ENCODE assay signal across 8 cellular contexts in the genomic region with DNA sequence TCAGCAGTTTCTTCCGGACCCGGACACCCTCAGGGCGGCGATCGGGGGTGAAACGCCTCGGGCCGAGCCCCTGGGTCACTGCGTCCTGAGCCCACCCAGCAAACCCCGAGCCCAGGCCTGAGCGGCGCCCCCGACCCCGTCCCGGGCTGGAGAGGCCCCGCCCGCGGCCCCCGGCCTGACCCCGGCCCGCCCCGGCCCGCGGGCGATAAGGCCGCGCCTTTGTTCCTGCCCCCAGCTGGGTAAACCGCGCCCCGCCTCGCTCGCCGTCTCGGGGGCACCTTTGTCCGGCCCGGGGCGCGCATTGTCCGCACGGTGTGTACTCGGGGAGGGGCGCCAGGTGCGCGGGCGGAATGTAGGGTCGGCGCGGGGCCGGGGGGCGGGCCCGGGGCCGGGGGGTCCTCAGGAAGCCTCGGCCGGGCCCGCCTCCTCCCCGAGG. TPM values are rescaled to one million over a fixed set of nuclear protein-coding genes. Genes with fewer than 3 reads are reported as not detected.
DNase-seq lines count a peak whose midpoint lies in the region; ATAC-seq and TF ChIP-seq lines count a peak whose summit lies in the region.

No MANE protein-coding gene starts in this region.

- peak; percentile 67 for ATAC-seq in mucosa of descending colon

- H3K4me2 ChIP-seq in BLaER1 (peak overlapping the region; percentile 43; the same call in 1 of the 2 replicates), mammary epithelial cell (ENCODE audit: insufficient read depth, low read depth, low read length) (peak overlapping the region; percentile 75)

- H3K79me2 ChIP-seq in mammary epithelial cell (ENCODE audit: insufficient read depth, low read length), result no peaks in the 10 kb centered on the region

- H3K9me3 ChIP-seq in BLaER1, result peaks cover 42% of the 10 kb centered on the region
- H3K9me3 ChIP-seq in mammary epithelial cell (replicated peaks; ENCODE audit: insufficient read depth, low read length), result no peaks in the 10 kb centered on the region
- H3K9me3 ChIP-seq in mucosa of descending colon, result no peaks in the 10 kb centered on the region

- no TSS peak for BruUV-seq in mammary epithelial cell (replicated peaks; lab: Mats Ljungman, UMichigan)

- CTCF ChIA-PET in mammary epithelial cell (lab: Charles Lee; ENCODE audit: low non-redundant PET), result no interaction called here

- peaks cover 51% of the 10 kb centered on the region for H4K20me1 ChIP-seq in BLaER1
- H4K20me1 ChIP-seq in mammary epithelial cell (ENCODE audit: insufficient read depth, low read length), result no peaks in the 10 kb centered on the region

- DNase-seq in H7 (peak; percentile 91), mammary epithelial cell (no peak), mucosa of descending colon (peak in 2 of 3 donors; percentile 59 to 76), mesenteric fat pad (ENCODE audit: low spot score) (no peak), SW480 (ENCODE audit: low spot score) (no peak)
- no peak for DNase-seq in effector CD8-positive, alpha-beta T cell (lab: John Stamatoyannopoulos, UW)
- no peak for DNase-seq in stimulated activated naive CD4-positive, alpha-beta T cell (lab: John Stamatoyannopoulos, UW)

- H3K9ac ChIP-seq in BLaER1, result no peak overlapping the region
- no peak overlapping the region for H3K9ac ChIP-seq in mammary epithelial cell (ENCODE audit: insufficient read depth, low read length)

- in situ Hi-C loops in mammary epithelial cell (cut with MboI; ENCODE audit: low sequenced_read_pairs in 2 of 2), result no loop called here

- H2AFZ ChIP-seq in mammary epithelial cell (ENCODE audit: low read depth, low read length), result peak overlapping the region; percentile 74

- no CpG with 5 or more reads among the region's 56 CpGs for WGBS in mammary epithelial cell (ENCODE audit: low coverage, missing lambda C conversion rate)

- H3K27me3 ChIP-seq in BLaER1 (peaks cover 97% of the 10 kb centered on the region), H7 (ENCODE audit: control insufficient read depth, insufficient read depth, low read length) (peaks cover 82% of the 10 kb centered on the region), mammary epithelial cell (ENCODE audit: insufficient read depth, low read length) (peaks cover 2% of the 10 kb centered on the region)

- dilution Hi-C loops in mammary epithelial cell (cut with HindIII; ENCODE audit: low sequenced_read_pairs), result loop anchor here (5.0 kb wide), 2 partner anchors 42 to 78 kb away; no protein-coding TSS in a partner anchor

- H3K27ac ChIP-seq in BLaER1 (no peak overlapping the region), mammary epithelial cell (ENCODE audit: insufficient read depth, low read depth, low read length) (no peak overlapping the region)

- H3K36me3 ChIP-seq in BLaER1 (no peaks in the 10 kb centered on the region), H7 (replicated peaks; ENCODE audit: control insufficient read depth, insufficient read depth, low read length) (no peaks in the 10 kb centered on the region), mammary epithelial cell (ENCODE audit: insufficient read depth, low read length) (no peaks in the 10 kb centered on the region), mucosa of descending colon (ENCODE audit: low read depth) (no peaks in the 10 kb centered on the region)

- H3K4me3 ChIP-seq in BLaER1 (peak overlapping the region; percentile 36; the same call in 1 of the 2 replicates), H7 (ENCODE audit: insufficient read depth, low read depth, low read length) (peak overlapping the region; percentile 21; the same call in 1 of the 2 replicates), mammary epithelial cell (replicated peaks in 1 of 3; ENCODE audit: insufficient read depth in 1 of 3, low read depth in 2 of 3, low read length in 3 of 3) (peak overlapping the region; percentile 21 to 61 (median 50)), mucosa of descending colon (peak overlapping the region; percentile 20)

- H3K4me1 ChIP-seq in BLaER1 (no peaks in the 10 kb centered on the region), mammary epithelial cell (ENCODE audit: insufficient read depth, low read length) (peaks cover 9% of the 10 kb centered on the region), mucosa of descending colon (ENCODE audit: low read depth) (peaks cover 22% of the 10 kb centered on the region)

- intact Hi-C loops in mammary epithelial cell (cut with micrococcal nuclease) (no loop called here), mucosa of descending colon (cut with DNase I, micrococcal nuclease) (no loop called here)

- TF ChIP-seq CTCF in mammary epithelial cell (conservative IDR thresholded peaks at IDR 0.05 in 1 of 2, IDR thresholded peaks at IDR 0.05 in 1 of 2; ENCODE audit: extremely low read depth in 1 of 2, insufficient read depth in 1 of 2, low read depth in 1 of 2, low read length in 2 of 2), result no peak
- TF ChIP-seq CTCF in mucosa of descending colon (IDR thresholded peaks at IDR 0.05), result no peak

RNA-seq across cellular contexts. Expression of a gene that starts 10.8 kb away (rescaled TPM):
- total RNA-seq in H7 (2014; rRNA removed; shearing (Covaris generic)), result 0.37 and 1.2 TPM in 2 replicates
- 1 to 10 TPM in 1 of 2 donors, under 1 TPM in 1; 0.50 to 5.1 TPM for total RNA-seq in mammary epithelial cell
- polyA plus RNA-seq in mammary epithelial cell, result 0.10 TPM
- polyA minus RNA-seq in mammary epithelial cell, result 1.3 TPM
- total RNA-seq in mucosa of descending colon, result 10 to 100 TPM in 2 of 3 donors, 1 to 10 TPM in 1; 9.7 to 24.9 (median 24.0) TPM
- not detected for total RNA-seq in mesenteric fat pad

RNA-seq across cellular contexts. Expression of a gene that starts 50.1 kb away (rescaled TPM):
- total RNA-seq in H7 (2014; rRNA removed; shearing (Covaris generic)), result 12.7 and 25.1 TPM in 2 replicates
- 10 to 100 TPM; 13.5 to 30.2 TPM for total RNA-seq in mammary epithelial cell
- 8.2 TPM for polyA plus RNA-seq in mammary epithelial cell
- 23.6 TPM for polyA minus RNA-seq in mammary epithelial cell
- 10 to 100 TPM; 13.9 to 20.9 (median 15.9) TPM for total RNA-seq in mucosa of descending colon
- total RNA-seq in mesenteric fat pad, result 19.9 TPM

Comparison
In these comparisons a context has a peak if more than half of its experiments do, and no peak if none do; other contexts are left out.
1. DNase-seq: peak in H7 (single experiment) and mucosa of descending colon (2 of 3); none in mammary epithelial cell (single experiment), effector CD8-positive, alpha-beta T cell (single experiment), mesenteric fat pad (single experiment), SW480 (single experiment) and stimulated activated naive CD4-positive, alpha-beta T cell (0 of 6).
2. Peak in every context shown above with its lines, with median percentiles within 50 percentile points of each other: H3K4me3 ChIP-seq.